Comparison of ENCODE assay signal across 17 cellular contexts in genomic region chr3:73504255-73504654, GRCh38.
DNase-seq lines count a peak whose midpoint lies in the region; ATAC-seq and TF ChIP-seq lines count a peak whose summit lies in the region.
"Had no signal": no experiment of that assay in that cellular context is flagged by ENCODE, and none has a peak within 500 bp of the region (broad histone marks: within the 10 kb centered on the region; RNA-seq: fewer than 3 reads in every experiment).

No MANE protein-coding gene starts in this region.

- H3K27ac ChIP-seq in VCaP, result peak overlapping the region; percentile 75
- H3K27ac ChIP-seq in substantia nigra (ENCODE audit: low read depth, low read length, poor library complexity, severe bottlenecking), result no peak overlapping the region

- H3K27ac Mint-ChIP-seq in progenitor cell of endocrine pancreas, result peak overlapping the region; percentile 84
- H3K27ac Mint-ChIP-seq: activated B cell treated with CpG ODN at 0.5 μM for 24 hours; activated naive CD8-positive, alpha-beta T cell treated with anti-CD3 and anti-CD28 coated beads, Interleukin-2, amount 10 ng/mL, durations not matched to agents 7 days and 5 days; stimulated activated memory B cell treated with anti-CD40 and anti-IgM and Interleukin-4, amounts not matched to agents 10 μg/mL and 1 μg/mL and 100 μg/mL, for 72 hours had no signal

- DNase-seq in DMS53 treated with DMSO at 0.1 percent for 48 hours (lab: John Stamatoyannopoulos, UW; ENCODE audit: unreplicated experiment) (peak; percentile 35), NCI-H146 treated with DMSO at 0.1 percent for 48 hours (lab: John Stamatoyannopoulos, UW; ENCODE audit: unreplicated experiment) (peak; percentile 86), progenitor cell of endocrine pancreas (ENCODE audit: low spot score, unreplicated experiment) (no peak), substantia nigra (lab: John Stamatoyannopoulos, UW) (no peak), NOMO-1 (lab: John Stamatoyannopoulos, UW; ENCODE audit: unreplicated experiment in 2 of 2) (no peak), NCI-H1694 treated with DMSO at 0.1 percent for 48 hours (lab: John Stamatoyannopoulos, UW) (no peak)
- no peak for DNase-seq in activated T-cell treated with anti-CD3 and anti-CD28 coated beads, Interleukin-2, amount 50 U/mL, for 4 hours
- DNase-seq: activated B cell treated with CpG ODN at 0.5 μM for 24 hours; activated CD8-positive, alpha-beta memory T cell treated with anti-CD3 and anti-CD28 coated beads, Interleukin-2, amount 50 U/mL, for 4 hours; activated naive CD8-positive, alpha-beta T cell treated with anti-CD3 and anti-CD28 coated beads, Interleukin-2, amount 10 ng/mL, durations not matched to agents 7 days and 5 days; esophagus squamous epithelium; GOT3; NCI-H524 treated with DMSO at 0.1 percent for 48 hours; posterior cingulate gyrus; stimulated activated CD4-positive, alpha-beta T cell treated with anti-CD3 and anti-CD28 coated beads, Interleukin-2, amount 100 ng/mL, for 48 hours had no signal

- no peaks in the 10 kb centered on the region for H3K9me3 Mint-ChIP-seq in progenitor cell of endocrine pancreas (ENCODE audit: low read depth)
- no peaks in the 10 kb centered on the region for H3K9me3 Mint-ChIP-seq in activated T-cell treated with anti-CD3 and anti-CD28 coated beads, Interleukin-2, amount 50 U/mL, for 4 hours
- H3K9me3 Mint-ChIP-seq: activated B cell treated with CpG ODN at 0.5 μM for 24 hours; activated naive CD8-positive, alpha-beta T cell treated with anti-CD3 and anti-CD28 coated beads, Interleukin-2, amount 10 ng/mL, durations not matched to agents 7 days and 5 days; stimulated activated memory B cell treated with anti-CD40 and anti-IgM and Interleukin-4, amounts not matched to agents 10 μg/mL and 1 μg/mL and 100 μg/mL, for 72 hours had no signal

- ATAC-seq in activated T-cell treated with anti-CD3 and anti-CD28 coated beads, Interleukin-2, amount 50 U/mL, for 4 hours, result no peak
- ATAC-seq: stimulated activated memory B cell treated with anti-CD40 and anti-IgM and Interleukin-4, amounts not matched to agents 10 μg/mL and 1 μg/mL and 100 μg/mL, for 72 hours had no signal

- TF ChIP-seq CTCF in VCaP (conservative IDR thresholded peaks at IDR 0.05) (no peak), progenitor cell of endocrine pancreas (IDR thresholded peaks at IDR 0.05; ENCODE audit: unreplicated experiment) (no peak)

- H3K36me3 Mint-ChIP-seq in progenitor cell of endocrine pancreas (ENCODE audit: insufficient read depth), result no peaks in the 10 kb centered on the region
- no peaks in the 10 kb centered on the region for H3K36me3 Mint-ChIP-seq in activated T-cell treated with anti-CD3 and anti-CD28 coated beads, Interleukin-2, amount 50 U/mL, for 4 hours (ENCODE audit: insufficient read depth)
- H3K36me3 Mint-ChIP-seq: activated naive CD8-positive, alpha-beta T cell treated with anti-CD3 and anti-CD28 coated beads, Interleukin-2, amount 10 ng/mL, durations not matched to agents 7 days and 5 days; stimulated activated memory B cell treated with anti-CD40 and anti-IgM and Interleukin-4, amounts not matched to agents 10 μg/mL and 1 μg/mL and 100 μg/mL, for 72 hours had no signal

- H3K4me1 Mint-ChIP-seq in progenitor cell of endocrine pancreas (ENCODE audit: low read depth), result peaks cover 41% of the 10 kb centered on the region
- H3K4me1 Mint-ChIP-seq in activated T-cell treated with anti-CD3 and anti-CD28 coated beads, Interleukin-2, amount 50 U/mL, for 4 hours (ENCODE audit: low read depth), result no peaks in the 10 kb centered on the region
- H3K4me1 Mint-ChIP-seq: activated B cell treated with CpG ODN at 0.5 μM for 24 hours; activated naive CD8-positive, alpha-beta T cell treated with anti-CD3 and anti-CD28 coated beads, Interleukin-2, amount 10 ng/mL, durations not matched to agents 7 days and 5 days; stimulated activated memory B cell treated with anti-CD40 and anti-IgM and Interleukin-4, amounts not matched to agents 10 μg/mL and 1 μg/mL and 100 μg/mL, for 72 hours had no signal

- no peaks in the 10 kb centered on the region for H3K27me3 Mint-ChIP-seq in progenitor cell of endocrine pancreas
- H3K27me3 Mint-ChIP-seq in activated T-cell treated with anti-CD3 and anti-CD28 coated beads, Interleukin-2, amount 50 U/mL, for 4 hours (ENCODE audit: low read depth), result peaks cover 7% of the 10 kb centered on the region

- H3K4me3 Mint-ChIP-seq in progenitor cell of endocrine pancreas (ENCODE audit: low read depth), result no peak overlapping the region
- no peak overlapping the region for H3K4me3 Mint-ChIP-seq in activated T-cell treated with anti-CD3 and anti-CD28 coated beads, Interleukin-2, amount 50 U/mL, for 4 hours
- H3K4me3 Mint-ChIP-seq: activated B cell treated with CpG ODN at 0.5 μM for 24 hours; activated naive CD8-positive, alpha-beta T cell treated with anti-CD3 and anti-CD28 coated beads, Interleukin-2, amount 10 ng/mL, durations not matched to agents 7 days and 5 days; stimulated activated memory B cell treated with anti-CD40 and anti-IgM and Interleukin-4, amounts not matched to agents 10 μg/mL and 1 μg/mL and 100 μg/mL, for 72 hours had no signal

Comparison
In these comparisons a context has a peak if more than half of its experiments do, and no peak if none do; other contexts are left out.
1. DNase-seq: peak in DMS53 treated with DMSO at 0.1 percent for 48 hours (single experiment) and NCI-H146 treated with DMSO at 0.1 percent for 48 hours (single experiment); none in progenitor cell of endocrine pancreas (single experiment), substantia nigra (0 of 49), NOMO-1 (0 of 2), NCI-H1694 treated with DMSO at 0.1 percent for 48 hours (single experiment) and activated T-cell treated with anti-CD3 and anti-CD28 coated beads, Interleukin-2, amount 50 U/mL, for 4 hours (single experiment).